ENCODE assay signal across 1 cellular context in genomic region chr15:89664441-89664840, GRCh38.
TF ChIP-seq lines count a peak whose summit lies in the region.

No MANE protein-coding gene starts in this region.

TF ChIP-seq in HepG2, 621 proteins besides CTCF, POLR2A, EP300 and RAD21:
- no peak for TF ChIP-seq ZNF281 (CRISPR knock-in tag; IDR thresholded peaks at IDR 0.05; ENCODE audit: borderline replicate concordance)
- no peak for TF ChIP-seq RNF219 (CRISPR knock-in tag; IDR thresholded peaks at IDR 0.05)
- no peak for TF ChIP-seq ZSCAN25 (CRISPR knock-in tag; IDR thresholded peaks at IDR 0.05)
- TF ChIP-seq ZNF382 (CRISPR knock-in tag; IDR thresholded peaks at IDR 0.05; ENCODE audit: borderline replicate concordance) = no peak
- no peak for TF ChIP-seq MXD4 (CRISPR knock-in tag; IDR thresholded peaks at IDR 0.05)
- no peak for TF ChIP-seq NR0B2 (CRISPR knock-in tag; IDR thresholded peaks at IDR 0.05)
- TF ChIP-seq KDM3A (CRISPR knock-in tag; IDR thresholded peaks at IDR 0.05; ENCODE audit: low read depth) = no peak
- TF ChIP-seq ZNF639 (CRISPR knock-in tag; conservative IDR thresholded peaks at IDR 0.05) = no peak
- no peak for TF ChIP-seq RXRB (CRISPR knock-in tag; IDR thresholded peaks at IDR 0.05; ENCODE audit: borderline replicate concordance)
- no peak for TF ChIP-seq PLSCR1 (CRISPR knock-in tag; IDR thresholded peaks at IDR 0.05; ENCODE audit: borderline replicate concordance)
- no peak for TF ChIP-seq SRSF4 (IDR thresholded peaks at IDR 0.05; ENCODE audit: low read depth, low read length, poor library complexity, severe bottlenecking)
- no peak for TF ChIP-seq CBX5 (CRISPR knock-in tag; IDR thresholded peaks at IDR 0.05; ENCODE audit: borderline replicate concordance)
- TF ChIP-seq ZNF670 (CRISPR knock-in tag; IDR thresholded peaks at IDR 0.05; ENCODE audit: borderline replicate concordance) = no peak
- TF ChIP-seq ZNF572 (CRISPR knock-in tag; IDR thresholded peaks at IDR 0.05) = no peak
